ENCODE assay signal across 19 cellular contexts in the genomic region with DNA sequence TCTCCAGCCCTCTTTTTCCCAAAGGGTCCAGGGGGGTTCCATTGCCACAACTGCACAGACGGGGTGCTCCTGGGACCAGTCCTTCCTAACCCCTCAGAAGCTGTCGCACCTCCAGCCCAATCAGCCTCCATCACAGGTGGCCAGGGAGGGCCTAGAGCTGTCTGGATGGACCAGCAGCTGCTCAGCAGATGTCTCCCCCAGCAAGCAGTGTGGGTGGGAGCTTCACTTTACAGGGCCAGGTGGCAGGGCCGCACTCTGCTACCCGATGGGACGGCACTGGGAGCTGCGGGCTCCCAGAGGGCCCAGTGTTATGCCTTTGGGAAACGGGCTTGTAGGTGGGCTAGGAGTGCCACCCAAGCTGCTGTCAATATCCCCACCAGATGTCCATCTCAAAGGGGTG.
DNase-seq lines count a peak whose midpoint lies in the region; ATAC-seq and TF ChIP-seq lines count a peak whose summit lies in the region.
"Had no signal": no experiment of that assay in that cellular context is flagged by ENCODE, and none has a peak within 500 bp of the region (broad histone marks: within the 10 kb centered on the region; RNA-seq: fewer than 3 reads in every experiment).

No MANE protein-coding gene starts in this region.

- H3K27me3 ChIP-seq in dorsolateral prefrontal cortex: no peaks in the 10 kb centered on the region
- H3K27me3 ChIP-seq: Peyer's patch, SJCRH30 had no signal

- no peak overlapping the region for H3K4me3 ChIP-seq in dorsolateral prefrontal cortex
- H3K4me3 ChIP-seq: Peyer's patch, SJCRH30 had no signal

- no peak for TF ChIP-seq CTCF in dorsolateral prefrontal cortex (IDR thresholded peaks at IDR 0.05 in 54 of 56, conservative IDR thresholded peaks at IDR 0.05 in 2 of 56; ENCODE audit: low read depth in 1 of 56, partially characterized antibody in 56 of 56)

- DNase-seq in NCI-H1694 treated with DMSO at 0.1 percent for 48 hours (lab: John Stamatoyannopoulos, UW): peak; percentile 1
- DNase-seq in NCI-H1694 (lab: John Stamatoyannopoulos, UW): no peak
- peak; percentile 47 for DNase-seq in NCI-H524 treated with DMSO at 0.1 percent for 48 hours (lab: John Stamatoyannopoulos, UW)
- no peak for DNase-seq in dorsolateral prefrontal cortex
- DNase-seq in stimulated activated CD4-positive, alpha-beta T cell treated with anti-CD3 and anti-CD28 coated beads, Interleukin-1b, Interleukin-23, amount 100 ng/mL, for 48 hours: no peak
- DNase-seq: 8988T, DMS79, H9, HFFc6, KBM-7, NCI-H1105, NCI-H146, NCI-H2081, NCI-H446 treated with DMSO at 0.1 percent for 48 hours, NCI-H748 treated with DMSO at 0.1 percent for 48 hours, Peyer's patch, SJCRH30 had no signal

- ATAC-seq in HG02852 (IDR thresholded peaks at IDR 0.05; ENCODE audit: unreplicated experiment) (no peak), HG03378 (IDR thresholded peaks at IDR 0.05; ENCODE audit: unreplicated experiment) (no peak)

- H3K27ac ChIP-seq in dorsolateral prefrontal cortex: peak overlapping the region; percentile 79 to 99 (median 96)
- H3K27ac ChIP-seq: Peyer's patch, SJCRH30 had no signal

- intact Hi-C loops in dorsolateral prefrontal cortex (cut with DNase I): loop anchor here (5.0 kb wide), 2 partner anchors 41 to 121 kb away; a partner anchor contains a TSS

Comparison
In these comparisons a context has a peak if more than half of its experiments do, and no peak if none do; other contexts are left out.
1. DNase-seq: peak in NCI-H1694 treated with DMSO at 0.1 percent for 48 hours (single experiment) and NCI-H524 treated with DMSO at 0.1 percent for 48 hours (single experiment); none in NCI-H1694 (single experiment), dorsolateral prefrontal cortex (0 of 10) and stimulated activated CD4-positive, alpha-beta T cell treated with anti-CD3 and anti-CD28 coated beads, Interleukin-1b, Interleukin-23, amount 100 ng/mL, for 48 hours (single experiment).